1 cellular context compared by ENCODE assay signal in the genomic region with DNA sequence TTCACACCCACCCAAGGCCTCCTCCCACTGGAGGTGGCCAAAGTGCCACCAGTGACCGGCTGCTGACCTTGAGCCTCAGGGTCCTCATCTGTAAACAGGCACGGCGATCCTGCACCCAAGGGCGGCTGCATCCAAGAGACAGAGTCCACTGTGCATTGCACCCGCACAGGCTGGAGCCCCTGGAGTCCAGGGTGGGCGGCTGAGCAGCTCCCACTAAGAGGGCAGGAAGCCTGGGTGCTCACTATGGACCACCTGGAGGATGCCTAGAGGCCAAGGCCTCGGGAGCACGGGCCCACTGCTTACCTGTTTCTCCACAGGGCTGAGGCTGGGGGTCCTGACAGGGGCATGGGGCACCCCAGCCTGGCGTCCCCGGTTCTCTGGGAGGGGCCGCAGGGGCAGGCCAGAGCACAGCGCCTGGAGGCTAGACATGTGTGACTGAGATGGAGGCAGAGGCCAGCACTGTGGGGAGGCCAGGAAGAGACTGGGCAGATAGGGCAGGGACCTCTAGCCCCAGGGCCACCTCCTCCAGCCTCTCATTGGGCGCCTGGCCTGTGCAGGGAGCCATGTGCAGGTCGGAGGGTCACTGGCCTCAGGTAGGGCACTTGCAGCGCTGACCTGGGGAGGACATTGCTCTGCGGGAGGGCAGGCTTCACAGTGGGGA.
TF ChIP-seq lines count a peak whose summit lies in the region.

Gene UROC1 (minus strand): TSS at position 483 of the 661 bp plus-strand sequence. CDS start 54 bp downstream, at position 429.

TF ChIP-seq in HepG2, 621 proteins besides CTCF, POLR2A, EP300 and RAD21 (continued from another document and continues in another):
- TF ChIP-seq, protein P1, sequence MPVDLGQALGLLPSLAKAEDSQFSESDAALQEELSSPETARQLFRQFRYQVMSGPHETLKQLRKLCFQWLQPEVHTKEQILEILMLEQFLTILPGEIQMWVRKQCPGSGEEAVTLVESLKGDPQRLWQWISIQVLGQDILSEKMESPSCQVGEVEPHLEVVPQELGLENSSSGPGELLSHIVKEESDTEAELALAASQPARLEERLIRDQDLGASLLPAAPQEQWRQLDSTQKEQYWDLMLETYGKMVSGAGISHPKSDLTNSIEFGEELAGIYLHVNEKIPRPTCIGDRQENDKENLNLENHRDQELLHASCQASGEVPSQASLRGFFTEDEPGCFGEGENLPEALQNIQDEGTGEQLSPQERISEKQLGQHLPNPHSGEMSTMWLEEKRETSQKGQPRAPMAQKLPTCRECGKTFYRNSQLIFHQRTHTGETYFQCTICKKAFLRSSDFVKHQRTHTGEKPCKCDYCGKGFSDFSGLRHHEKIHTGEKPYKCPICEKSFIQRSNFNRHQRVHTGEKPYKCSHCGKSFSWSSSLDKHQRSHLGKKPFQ (CRISPR knock-in tag; IDR thresholded peaks at IDR 0.05; ENCODE audit: insufficient replicate concordance), result peak; percentile 90
- peak; percentile 55; the same call in 1 of the 2 replicates for TF ChIP-seq TARDBP (CRISPR knock-in tag; IDR thresholded peaks at IDR 0.05)
- peak; percentile 54; the same call in 1 of the 2 replicates for TF ChIP-seq FOXK1 (CRISPR knock-in tag; IDR thresholded peaks at IDR 0.05; ENCODE audit: borderline replicate concordance, low read depth)
- TF ChIP-seq, protein P2, sequence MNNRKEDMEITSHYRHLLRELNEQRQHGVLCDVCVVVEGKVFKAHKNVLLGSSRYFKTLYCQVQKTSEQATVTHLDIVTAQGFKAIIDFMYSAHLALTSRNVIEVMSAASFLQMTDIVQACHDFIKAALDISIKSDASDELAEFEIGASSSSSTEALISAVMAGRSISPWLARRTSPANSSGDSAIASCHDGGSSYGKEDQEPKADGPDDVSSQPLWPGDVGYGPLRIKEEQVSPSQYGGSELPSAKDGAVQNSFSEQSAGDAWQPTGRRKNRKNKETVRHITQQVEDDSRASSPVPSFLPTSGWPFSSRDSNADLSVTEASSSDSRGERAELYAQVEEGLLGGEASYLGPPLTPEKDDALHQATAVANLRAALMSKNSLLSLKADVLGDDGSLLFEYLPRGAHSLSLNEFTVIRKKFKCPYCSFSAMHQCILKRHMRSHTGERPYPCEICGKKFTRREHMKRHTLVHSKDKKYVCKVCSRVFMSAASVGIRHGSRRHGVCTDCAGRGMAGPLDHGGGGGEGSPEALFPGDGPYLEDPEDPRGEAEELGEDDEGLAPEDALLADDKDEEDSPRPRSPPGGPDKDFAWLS (CRISPR knock-in tag; IDR thresholded peaks at IDR 0.05; ENCODE audit: borderline replicate concordance), result no peak
- peak; percentile 59; the same call in 1 of the 2 replicates for TF ChIP-seq FOXC1 (CRISPR knock-in tag; IDR thresholded peaks at IDR 0.05; ENCODE audit: borderline replicate concordance)
- peak; percentile 64; the same call in 1 of the 2 replicates for TF ChIP-seq HOXA3 (CRISPR knock-in tag; IDR thresholded peaks at IDR 0.05)
- peak; percentile 30; the same call in 1 of the 2 replicates for TF ChIP-seq SNAPC5 (CRISPR knock-in tag; IDR thresholded peaks at IDR 0.05; ENCODE audit: borderline replicate concordance)
- TF ChIP-seq ZSCAN30 (CRISPR knock-in tag; IDR thresholded peaks at IDR 0.05), result no peak
- TF ChIP-seq ZNF678 (CRISPR knock-in tag; IDR thresholded peaks at IDR 0.05), result 0 out of 2 replicates have a peak, but pooled peaks have one; percentile 23
- TF ChIP-seq FOXO1 (CRISPR knock-in tag; IDR thresholded peaks at IDR 0.05), result peak; percentile 87
- TF ChIP-seq PRDM15 (CRISPR knock-in tag; IDR thresholded peaks at IDR 0.05), result no peak
- TF ChIP-seq KDM3A (CRISPR knock-in tag; IDR thresholded peaks at IDR 0.05; ENCODE audit: low read depth), result peak; percentile 72; the same call in 1 of the 2 replicates
- TF ChIP-seq ADNP (CRISPR knock-in tag; IDR thresholded peaks at IDR 0.05), result 0 out of 2 replicates have a peak, but pooled peaks have one; percentile 41
- TF ChIP-seq KLF16 (CRISPR knock-in tag; IDR thresholded peaks at IDR 0.05), result peak in 1 of 2 experiments; percentile 40; a peak in 1 of 4 replicates
- 0 out of 2 replicates have a peak, but pooled peaks have one; percentile 18 for TF ChIP-seq SRY (CRISPR knock-in tag; IDR thresholded peaks at IDR 0.05)
- 0 out of 2 replicates have a peak, but pooled peaks have one; percentile 10 for TF ChIP-seq ARNT2 (CRISPR knock-in tag; IDR thresholded peaks at IDR 0.05; ENCODE audit: low read depth)
- TF ChIP-seq SRSF9 (IDR thresholded peaks at IDR 0.05; ENCODE audit: borderline replicate concordance, insufficient read depth, low read depth, low read length, poor library complexity, severe bottlenecking), result no peak
- peak; percentile 71; the same call in 1 of the 2 replicates for TF ChIP-seq PATZ1 (CRISPR knock-in tag; IDR thresholded peaks at IDR 0.05)
- TF ChIP-seq ZFX (CRISPR knock-in tag; IDR thresholded peaks at IDR 0.05; ENCODE audit: low read depth), result peak; percentile 67; the same call in 1 of the 2 replicates
- TF ChIP-seq BCL6 (CRISPR knock-in tag; IDR thresholded peaks at IDR 0.05), result no peak
- TF ChIP-seq PITX1 (CRISPR knock-in tag; IDR thresholded peaks at IDR 0.05), result peak; percentile 30; the same call in 1 of the 2 replicates
- peak; percentile 53; the same call in 1 of the 2 replicates for TF ChIP-seq NFYB (CRISPR knock-in tag; IDR thresholded peaks at IDR 0.05)
- TF ChIP-seq CBX2 (IDR thresholded peaks at IDR 0.05; ENCODE audit: low read depth, low read length), result no peak
- 0 out of 2 replicates have a peak, but pooled peaks have one; percentile 69 for TF ChIP-seq CBX2 (CRISPR knock-in tag; IDR thresholded peaks at IDR 0.05; ENCODE audit: low read depth)
- TF ChIP-seq ZMYM3 (CRISPR knock-in tag; IDR thresholded peaks at IDR 0.05), result peak; percentile 55
- 0 out of 2 replicates have a peak, but pooled peaks have one; percentile 26 for TF ChIP-seq SP5 (CRISPR knock-in tag; IDR thresholded peaks at IDR 0.05; ENCODE audit: borderline replicate concordance, low read depth)
- TF ChIP-seq AKAP8 (CRISPR knock-in tag; IDR thresholded peaks at IDR 0.05), result 0 out of 2 replicates have a peak, but pooled peaks have one; percentile 38
- TF ChIP-seq, protein P3, sequence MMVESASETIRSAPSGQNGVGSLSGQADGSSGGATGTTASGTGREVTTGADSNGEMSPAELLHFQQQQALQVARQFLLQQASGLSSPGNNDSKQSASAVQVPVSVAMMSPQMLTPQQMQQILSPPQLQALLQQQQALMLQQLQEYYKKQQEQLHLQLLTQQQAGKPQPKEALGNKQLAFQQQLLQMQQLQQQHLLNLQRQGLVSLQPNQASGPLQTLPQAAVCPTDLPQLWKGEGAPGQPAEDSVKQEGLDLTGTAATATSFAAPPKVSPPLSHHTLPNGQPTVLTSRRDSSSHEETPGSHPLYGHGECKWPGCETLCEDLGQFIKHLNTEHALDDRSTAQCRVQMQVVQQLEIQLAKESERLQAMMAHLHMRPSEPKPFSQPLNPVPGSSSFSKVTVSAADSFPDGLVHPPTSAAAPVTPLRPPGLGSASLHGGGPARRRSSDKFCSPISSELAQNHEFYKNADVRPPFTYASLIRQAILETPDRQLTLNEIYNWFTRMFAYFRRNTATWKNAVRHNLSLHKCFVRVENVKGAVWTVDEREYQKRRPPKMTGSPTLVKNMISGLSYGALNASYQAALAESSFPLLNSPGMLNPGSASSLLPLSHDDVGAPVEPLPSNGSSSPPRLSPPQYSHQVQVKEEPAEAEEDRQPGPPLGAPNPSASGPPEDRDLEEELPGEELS (CRISPR knock-in tag; IDR thresholded peaks at IDR 0.05), result peak; percentile 77
- TF ChIP-seq, protein P4, sequence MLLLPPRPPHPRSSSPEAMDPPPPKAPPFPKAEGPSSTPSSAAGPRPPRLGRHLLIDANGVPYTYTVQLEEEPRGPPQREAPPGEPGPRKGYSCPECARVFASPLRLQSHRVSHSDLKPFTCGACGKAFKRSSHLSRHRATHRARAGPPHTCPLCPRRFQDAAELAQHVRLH (CRISPR knock-in tag; IDR thresholded peaks at IDR 0.05; ENCODE audit: borderline replicate concordance, low read depth), result 0 out of 2 replicates have a peak, but pooled peaks have one; percentile 44
- TF ChIP-seq ARID5B (CRISPR knock-in tag; IDR thresholded peaks at IDR 0.05), result peak; percentile 76
- peak; percentile 14 for TF ChIP-seq NR2F6 (IDR thresholded peaks at IDR 0.05)
- TF ChIP-seq NR2F6 (CRISPR knock-in tag; IDR thresholded peaks at IDR 0.05), result peak; percentile 49; the same call in 1 of the 2 replicates
- TF ChIP-seq TEAD3 (CRISPR knock-in tag; optimal IDR thresholded peaks at IDR 0.05; ENCODE audit: borderline replicate concordance), result peak; percentile 39
- peak; percentile 87; the same call in 1 of the 2 replicates for TF ChIP-seq ZBTB7A (CRISPR knock-in tag; IDR thresholded peaks at IDR 0.05)
- TF ChIP-seq MAZ (IDR thresholded peaks at IDR 0.05; ENCODE audit: borderline replicate concordance, low read depth, low read length), result no peak
- no peak for TF ChIP-seq MAZ (CRISPR knock-in tag; IDR thresholded peaks at IDR 0.05; ENCODE audit: low read depth)
- no peak for TF ChIP-seq SMYD3 (CRISPR knock-in tag; IDR thresholded peaks at IDR 0.05)
- no peak for TF ChIP-seq JUND (CRISPR knock-in tag; IDR thresholded peaks at IDR 0.05)
- TF ChIP-seq GTF2F1 (IDR thresholded peaks at IDR 0.05; ENCODE audit: low read length), result no peak
- TF ChIP-seq NR2C2 (CRISPR knock-in tag; IDR thresholded peaks at IDR 0.05; ENCODE audit: borderline replicate concordance), result peak; percentile 27; the same call in 1 of the 2 replicates
- 0 out of 2 replicates have a peak, but pooled peaks have one; percentile 17 for TF ChIP-seq NRL (CRISPR knock-in tag; IDR thresholded peaks at IDR 0.05; ENCODE audit: borderline replicate concordance)
